ENCODE assay signal across 8 cellular contexts in the genomic region with DNA sequence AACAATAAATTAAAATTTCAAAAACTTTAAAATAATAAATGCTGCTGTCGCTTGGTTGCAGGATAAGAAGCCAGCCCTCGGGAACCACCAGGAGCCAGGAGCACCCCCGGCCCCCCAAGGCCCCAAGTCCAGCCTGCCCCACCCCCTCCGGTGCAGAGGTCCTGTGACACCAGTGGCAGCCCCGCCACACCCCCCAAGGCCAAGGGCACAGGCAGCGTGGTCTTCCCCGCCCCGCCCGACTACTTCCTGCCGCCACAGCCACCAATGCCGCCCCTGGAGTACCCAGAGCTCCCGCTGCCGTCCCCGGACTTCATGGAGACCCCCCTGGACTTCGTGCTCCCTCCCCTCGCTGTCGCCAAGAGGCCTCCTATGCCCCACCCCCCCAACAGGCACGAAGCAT.
"Had no signal": no experiment of that assay in that cellular context is flagged by ENCODE, and none has a peak within 500 bp of the region (broad histone marks: within the 10 kb centered on the region; RNA-seq: fewer than 3 reads in every experiment).

No MANE protein-coding gene starts in this region.

- ATAC-seq: HepG2, K562 had no signal

- DNase-seq: IMR-90, KBM-7, KG1 had no signal

- H3K4me1 Mint-ChIP-seq: IgD-negative memory B cell had no signal

- H3K4me3 Mint-ChIP-seq: IgD-negative memory B cell had no signal

- H3K27ac Mint-ChIP-seq: IgD-negative memory B cell had no signal

- H3K27ac ChIP-seq: HL-60, KMS-11 had no signal

- H3K4me3 ChIP-seq: K562 had no signal
